ENCODE assay signal across 8 cellular contexts in the genomic region with DNA sequence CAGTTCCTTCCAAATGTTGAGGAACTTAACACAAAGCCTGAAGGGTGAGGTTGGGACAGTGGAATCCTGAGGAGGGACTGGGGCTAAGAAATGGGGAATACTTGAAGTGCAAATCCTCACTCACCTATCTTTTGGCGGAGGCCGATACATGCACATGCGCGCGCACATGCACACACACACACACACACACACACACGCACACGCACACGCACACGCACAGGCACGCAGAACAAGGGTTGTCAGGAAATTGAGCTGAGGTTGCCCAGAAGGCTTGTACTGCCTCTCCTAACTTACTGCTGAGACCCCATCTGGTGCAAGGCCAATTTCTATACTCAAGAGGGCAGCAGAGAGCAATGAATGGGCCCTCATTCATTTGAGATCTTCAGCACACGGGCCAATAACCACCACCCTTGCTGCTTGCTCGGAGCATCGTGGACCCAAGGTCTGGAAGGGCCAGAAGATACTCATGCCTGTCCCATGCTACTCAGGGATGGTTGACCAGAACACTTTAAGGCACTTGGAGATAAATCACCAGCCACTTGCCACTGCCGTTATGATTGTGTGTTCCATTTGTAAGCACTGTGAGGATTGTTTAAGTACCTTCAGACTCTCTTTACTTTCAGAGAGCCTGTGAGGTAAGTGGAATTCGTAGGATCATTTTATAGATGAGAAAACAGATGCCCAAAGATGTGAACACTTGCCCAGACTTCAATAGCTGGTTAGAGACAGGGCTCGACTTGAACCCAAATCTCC. TPM values are rescaled to one million over a fixed set of nuclear protein-coding genes. Genes with fewer than 3 reads are reported as not detected.
DNase-seq lines count a peak whose midpoint lies in the region; ATAC-seq and TF ChIP-seq lines count a peak whose summit lies in the region.

No MANE protein-coding gene starts in this region.

- peak overlapping the region in 1 of 3 donors; percentile 44 for H3K27ac Mint-ChIP-seq in CD4-positive, CD25-positive, alpha-beta regulatory T cell

- H3K4me3 Mint-ChIP-seq in CD4-positive, CD25-positive, alpha-beta regulatory T cell = peak overlapping the region in 3 of 4 donors; percentile 17 to 28 (median 19)

- intact Hi-C loops in colonic mucosa (cut with DNase I) (loop anchor here (2.0 kb wide), 1 partner anchor 17 kb away; no protein-coding TSS in a partner anchor), right lobe of liver (cut with DNase I) (no loop called here)

- no peaks in the 10 kb centered on the region for H3K27me3 Mint-ChIP-seq in CD4-positive, CD25-positive, alpha-beta regulatory T cell

- no peak overlapping the region for H3K4me3 ChIP-seq in CD4-positive, CD25-positive, alpha-beta regulatory T cell (ENCODE audit: low read depth, low read length)
- H3K4me3 ChIP-seq in colonic mucosa (no peak overlapping the region), right lobe of liver (no peak overlapping the region)

- no peak overlapping the region for H3K27ac ChIP-seq in CD4-positive, CD25-positive, alpha-beta regulatory T cell (ENCODE audit: insufficient read depth, low read length, poor library complexity, severe bottlenecking)
- no peak overlapping the region for H3K27ac ChIP-seq in colonic mucosa
- no peak overlapping the region for H3K27ac ChIP-seq in right lobe of liver

- 8% methylated on average over 11 of the region's 16 CpGs for WGBS in right lobe of liver (ENCODE audit: insufficient coverage, low coverage, low lambda C conversion rate, missing lambda C conversion rate)

- no peaks in the 10 kb centered on the region for H3K27me3 ChIP-seq in CD4-positive, CD25-positive, alpha-beta regulatory T cell (ENCODE audit: control insufficient read depth, insufficient read depth, low read length)
- H3K27me3 ChIP-seq in colonic mucosa (no peaks in the 10 kb centered on the region), right lobe of liver (no peaks in the 10 kb centered on the region)

- H3K36me3 Mint-ChIP-seq in CD4-positive, CD25-positive, alpha-beta regulatory T cell = no peaks in the 10 kb centered on the region

- DNase-seq in CD4-positive, CD25-positive, alpha-beta regulatory T cell = peak; percentile 51 to 90 (median 74)
- DNase-seq in NCI-H524 treated with DMSO at 0.1 percent for 48 hours (lab: John Stamatoyannopoulos, UW) (peak; percentile 69), colonic mucosa (peak; percentile 81), right lobe of liver (peak in 1 of 3 donors; percentile 63)
- DNase-seq in activated CD4-positive, alpha-beta T cell treated with anti-CD3 and anti-CD28 coated beads for 24 hours (ENCODE audit: low read depth in 2 of 2) = peak; percentile 43 to 58
- DNase-seq in stimulated activated CD8-positive, alpha-beta memory T cell treated with anti-CD3 and anti-CD28 coated beads, Interleukin-12 subunit alpha, Interleukin-12 subunit beta, amount 100 ng/mL, for 1 hour (ENCODE audit: low read depth) = peak; percentile 56

- TF ChIP-seq POLR2A in right lobe of liver (IDR thresholded peaks at IDR 0.05) = no peak

- H3K9me3 Mint-ChIP-seq in CD4-positive, CD25-positive, alpha-beta regulatory T cell = no peaks in the 10 kb centered on the region

- TF ChIP-seq CTCF in colonic mucosa (IDR thresholded peaks at IDR 0.05) = peak; percentile 66
- TF ChIP-seq CTCF in right lobe of liver (IDR thresholded peaks at IDR 0.05) = peak; percentile 58 to 69 (median 66)

- no peak overlapping the region for H3K9ac ChIP-seq in colonic mucosa (ENCODE audit: low read depth in 2 of 2, low read length in 2 of 2)

- no peaks in the 10 kb centered on the region for H3K36me3 ChIP-seq in CD4-positive, CD25-positive, alpha-beta regulatory T cell (ENCODE audit: control insufficient read depth, insufficient read depth, low read length)
- H3K36me3 ChIP-seq in colonic mucosa (no peaks in the 10 kb centered on the region), right lobe of liver (no peaks in the 10 kb centered on the region)

- H3K4me1 Mint-ChIP-seq in CD4-positive, CD25-positive, alpha-beta regulatory T cell = peaks cover 0 to 7% (median 2%) of the 10 kb centered on the region in 4 donors

- no peaks in the 10 kb centered on the region for H3K9me3 ChIP-seq in CD4-positive, CD25-positive, alpha-beta regulatory T cell (ENCODE audit: control insufficient read depth in 2 of 2, low read length in 2 of 2)
- H3K9me3 ChIP-seq in colonic mucosa (no peaks in the 10 kb centered on the region), right lobe of liver (no peaks in the 10 kb centered on the region)

- ATAC-seq in CD4-positive, CD25-positive, alpha-beta regulatory T cell (ENCODE audit: low read depth in 2 of 2) = peak; percentile 98
- ATAC-seq in GM19351 (IDR thresholded peaks at IDR 0.05; ENCODE audit: unreplicated experiment) (peak; percentile 99), HG03457 (IDR thresholded peaks at IDR 0.05; ENCODE audit: unreplicated experiment) (peak; percentile 82), right lobe of liver (peak; percentile 99 to 100 (median 99))

- H3K4me1 ChIP-seq in CD4-positive, CD25-positive, alpha-beta regulatory T cell (ENCODE audit: control insufficient read depth, insufficient read depth, low read length, poor library complexity, severe bottlenecking) = no peaks in the 10 kb centered on the region
- peaks cover 4% of the 10 kb centered on the region for H3K4me1 ChIP-seq in colonic mucosa
- H3K4me1 ChIP-seq in right lobe of liver = no peaks in the 10 kb centered on the region

RNA-seq across cellular contexts. Expression of a gene that starts 21.5 kb away (rescaled TPM):
- total RNA-seq in CD4-positive, CD25-positive, alpha-beta regulatory T cell = 585 TPM
- 100 to 1,000 TPM; 737 to 852 (median 796) TPM for polyA plus RNA-seq in CD4-positive, CD25-positive, alpha-beta regulatory T cell
- total RNA-seq in colonic mucosa (100 to 1,000 TPM; 527 to 610 TPM), right lobe of liver (100 to 1,000 TPM; 157 to 250 (median 198) TPM)

RNA-seq across cellular contexts. Expression of a gene that starts 45.7 kb away (rescaled TPM):
- 42.9 TPM for total RNA-seq in CD4-positive, CD25-positive, alpha-beta regulatory T cell
- 10 to 100 TPM; 25.3 to 28.1 (median 26.0) TPM for polyA plus RNA-seq in CD4-positive, CD25-positive, alpha-beta regulatory T cell
- 10 to 100 TPM; 17.5 to 18.3 TPM for total RNA-seq in colonic mucosa
- 10 to 100 TPM in 1 of 6 experiments, 1 to 10 TPM in 5; 7.4 to 12.2 (median 9.0) TPM for total RNA-seq in right lobe of liver

RNA-seq across cellular contexts. Expression of a gene that starts 45.8 kb away (rescaled TPM):
- 32.9 TPM for total RNA-seq in CD4-positive, CD25-positive, alpha-beta regulatory T cell
- 10 to 100 TPM in 2 of 4 donors, 1 to 10 TPM in 2; 4.9 to 13.1 (median 9.0) TPM for polyA plus RNA-seq in CD4-positive, CD25-positive, alpha-beta regulatory T cell
- 10 to 100 TPM in 1 of 2 donors, 1 to 10 TPM in 1; 9.4 to 13.9 TPM for total RNA-seq in colonic mucosa
- total RNA-seq in right lobe of liver = 10 to 100 TPM in 3 of 6 experiments, 1 to 10 TPM in 3; 6.0 to 16.5 (median 10.6) TPM
